ENCODE assay signal across 1 cellular context in the genomic region with DNA sequence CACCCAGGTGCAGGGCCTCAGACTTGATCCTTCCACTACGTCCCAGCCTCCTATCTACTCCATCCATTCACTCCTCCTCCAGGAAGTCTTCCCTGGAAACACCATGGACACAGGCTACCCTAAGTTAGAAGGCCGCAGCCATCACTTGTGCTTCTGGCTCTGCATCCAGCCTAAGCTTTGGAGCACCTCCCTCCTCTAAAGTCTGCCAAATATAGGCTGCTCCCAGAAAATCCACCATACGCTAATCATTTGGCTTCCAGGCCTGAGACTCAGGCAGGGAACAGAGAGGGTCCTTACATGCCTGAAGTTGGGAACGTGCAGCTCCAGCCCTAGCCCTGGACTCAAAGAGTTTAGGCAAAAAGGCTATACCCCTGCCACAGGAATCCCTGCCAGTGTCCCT.
A peak's percentile ranks its signal among the peaks of the same experiment; 100 is the strongest.
TF ChIP-seq lines count a peak whose summit lies in the region.

No MANE protein-coding gene starts in this region.

TF ChIP-seq in K562, 482 proteins besides CTCF, POLR2A, EP300 and RAD21:
- peak; percentile 34 for TF ChIP-seq ZFP36 (IDR thresholded peaks at IDR 0.05; ENCODE audit: low read depth, low read length, partially characterized antibody)
- TF ChIP-seq, protein P1, sequence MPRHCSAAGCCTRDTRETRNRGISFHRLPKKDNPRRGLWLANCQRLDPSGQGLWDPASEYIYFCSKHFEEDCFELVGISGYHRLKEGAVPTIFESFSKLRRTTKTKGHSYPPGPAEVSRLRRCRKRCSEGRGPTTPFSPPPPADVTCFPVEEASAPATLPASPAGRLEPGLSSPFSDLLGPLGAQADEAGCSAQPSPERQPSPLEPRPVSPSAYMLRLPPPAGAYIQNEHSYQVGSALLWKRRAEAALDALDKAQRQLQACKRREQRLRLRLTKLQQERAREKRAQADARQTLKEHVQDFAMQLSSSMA (CRISPR knock-in tag; IDR thresholded peaks at IDR 0.05) = no peak
- TF ChIP-seq PCBP1 (IDR thresholded peaks at IDR 0.05; ENCODE audit: low read depth, low read length, poor library complexity, severe bottlenecking) = no peak
